1 cellular context compared by ENCODE assay signal in the genomic region with DNA sequence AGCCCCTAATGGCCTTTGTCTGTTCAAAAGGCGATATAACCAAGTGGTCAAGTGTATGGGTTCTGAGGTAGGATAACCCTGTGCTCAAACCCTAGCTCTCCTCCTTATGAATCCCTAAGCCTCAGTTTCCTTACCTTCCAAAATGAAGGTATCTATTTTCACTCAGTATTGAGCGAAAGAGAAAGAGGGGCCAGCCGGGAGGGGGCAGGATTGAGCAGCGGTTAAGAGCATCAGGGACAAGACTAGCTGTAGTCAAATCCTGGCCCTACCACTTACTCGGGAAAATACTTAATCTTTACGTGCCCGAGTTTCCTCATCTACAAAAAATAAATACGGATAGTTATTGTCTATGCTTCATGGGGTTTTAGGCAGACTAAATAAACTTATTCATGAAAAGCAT.
TF ChIP-seq lines count a peak whose summit lies in the region.

No MANE protein-coding gene starts in this region.

TF ChIP-seq in SK-N-SH treated with all-trans-retinoic acid at 6 μM for 48 hours, 23 proteins besides CTCF, POLR2A, EP300 and RAD21 (continued from another document):
- TF ChIP-seq, protein P1, sequence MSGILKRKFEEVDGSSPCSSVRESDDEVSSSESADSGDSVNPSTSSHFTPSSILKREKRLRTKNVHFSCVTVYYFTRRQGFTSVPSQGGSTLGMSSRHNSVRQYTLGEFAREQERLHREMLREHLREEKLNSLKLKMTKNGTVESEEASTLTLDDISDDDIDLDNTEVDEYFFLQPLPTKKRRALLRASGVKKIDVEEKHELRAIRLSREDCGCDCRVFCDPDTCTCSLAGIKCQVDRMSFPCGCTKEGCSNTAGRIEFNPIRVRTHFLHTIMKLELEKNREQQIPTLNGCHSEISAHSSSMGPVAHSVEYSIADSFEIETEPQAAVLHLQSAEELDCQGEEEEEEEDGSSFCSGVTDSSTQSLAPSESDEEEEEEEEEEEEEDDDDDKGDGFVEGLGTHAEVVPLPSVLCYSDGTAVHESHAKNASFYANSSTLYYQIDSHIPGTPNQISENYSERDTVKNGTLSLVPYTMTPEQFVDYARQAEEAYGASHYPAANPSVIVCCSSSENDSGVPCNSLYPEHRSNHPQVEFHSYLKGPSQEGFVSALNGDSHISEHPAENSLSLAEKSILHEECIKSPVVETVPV (CRISPR knock-in tag; IDR thresholded peaks at IDR 0.05) = no peak
- TF ChIP-seq BACH2 (CRISPR knock-in tag; IDR thresholded peaks at IDR 0.05; ENCODE audit: borderline replicate concordance) (no peak), CSDC2 (CRISPR knock-in tag; IDR thresholded peaks at IDR 0.05) (no peak), TOX (CRISPR knock-in tag; IDR thresholded peaks at IDR 0.05; ENCODE audit: borderline replicate concordance) (no peak), TCF4 (CRISPR knock-in tag; IDR thresholded peaks at IDR 0.05; ENCODE audit: borderline replicate concordance) (no peak), ZNF70 (CRISPR knock-in tag; IDR thresholded peaks at IDR 0.05) (no peak), ZNF8 (CRISPR knock-in tag; IDR thresholded peaks at IDR 0.05) (no peak), PPARA (CRISPR knock-in tag; IDR thresholded peaks at IDR 0.05; ENCODE audit: borderline replicate concordance) (no peak), ISL1 (CRISPR knock-in tag; IDR thresholded peaks at IDR 0.05) (no peak), RARB (CRISPR knock-in tag; IDR thresholded peaks at IDR 0.05) (no peak), ZFP30 (CRISPR knock-in tag; IDR thresholded peaks at IDR 0.05) (no peak), ZNF565 (CRISPR knock-in tag; conservative IDR thresholded peaks at IDR 0.05; ENCODE audit: low read depth) (no peak)
- TF ChIP-seq, protein P2, sequence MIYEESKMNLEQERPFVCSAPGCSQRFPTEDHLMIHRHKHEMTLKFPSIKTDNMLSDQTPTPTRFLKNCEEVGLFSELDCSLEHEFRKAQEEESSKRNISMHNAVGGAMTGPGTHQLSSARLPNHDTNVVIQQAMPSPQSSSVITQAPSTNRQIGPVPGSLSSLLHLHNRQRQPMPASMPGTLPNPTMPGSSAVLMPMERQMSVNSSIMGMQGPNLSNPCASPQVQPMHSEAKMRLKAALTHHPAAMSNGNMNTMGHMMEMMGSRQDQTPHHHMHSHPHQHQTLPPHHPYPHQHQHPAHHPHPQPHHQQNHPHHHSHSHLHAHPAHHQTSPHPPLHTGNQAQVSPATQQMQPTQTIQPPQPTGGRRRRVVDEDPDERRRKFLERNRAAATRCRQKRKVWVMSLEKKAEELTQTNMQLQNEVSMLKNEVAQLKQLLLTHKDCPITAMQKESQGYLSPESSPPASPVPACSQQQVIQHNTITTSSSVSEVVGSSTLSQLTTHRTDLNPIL (CRISPR knock-in tag; IDR thresholded peaks at IDR 0.05; ENCODE audit: low read depth) = no peak
- TF ChIP-seq, protein P3, sequence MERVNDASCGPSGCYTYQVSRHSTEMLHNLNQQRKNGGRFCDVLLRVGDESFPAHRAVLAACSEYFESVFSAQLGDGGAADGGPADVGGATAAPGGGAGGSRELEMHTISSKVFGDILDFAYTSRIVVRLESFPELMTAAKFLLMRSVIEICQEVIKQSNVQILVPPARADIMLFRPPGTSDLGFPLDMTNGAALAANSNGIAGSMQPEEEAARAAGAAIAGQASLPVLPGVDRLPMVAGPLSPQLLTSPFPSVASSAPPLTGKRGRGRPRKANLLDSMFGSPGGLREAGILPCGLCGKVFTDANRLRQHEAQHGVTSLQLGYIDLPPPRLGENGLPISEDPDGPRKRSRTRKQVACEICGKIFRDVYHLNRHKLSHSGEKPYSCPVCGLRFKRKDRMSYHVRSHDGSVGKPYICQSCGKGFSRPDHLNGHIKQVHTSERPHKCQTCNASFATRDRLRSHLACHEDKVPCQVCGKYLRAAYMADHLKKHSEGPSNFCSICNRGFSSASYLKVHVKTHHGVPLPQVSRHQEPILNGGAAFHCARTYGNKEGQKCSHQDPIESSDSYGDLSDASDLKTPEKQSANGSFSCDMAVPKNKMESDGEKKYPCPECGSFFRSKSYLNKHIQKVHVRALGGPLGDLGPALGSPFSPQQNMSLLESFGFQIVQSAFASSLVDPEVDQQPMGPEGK (CRISPR knock-in tag; IDR thresholded peaks at IDR 0.05; ENCODE audit: borderline replicate concordance) = no peak
